ENCODE assay signal across 1 cellular context in the genomic region with DNA sequence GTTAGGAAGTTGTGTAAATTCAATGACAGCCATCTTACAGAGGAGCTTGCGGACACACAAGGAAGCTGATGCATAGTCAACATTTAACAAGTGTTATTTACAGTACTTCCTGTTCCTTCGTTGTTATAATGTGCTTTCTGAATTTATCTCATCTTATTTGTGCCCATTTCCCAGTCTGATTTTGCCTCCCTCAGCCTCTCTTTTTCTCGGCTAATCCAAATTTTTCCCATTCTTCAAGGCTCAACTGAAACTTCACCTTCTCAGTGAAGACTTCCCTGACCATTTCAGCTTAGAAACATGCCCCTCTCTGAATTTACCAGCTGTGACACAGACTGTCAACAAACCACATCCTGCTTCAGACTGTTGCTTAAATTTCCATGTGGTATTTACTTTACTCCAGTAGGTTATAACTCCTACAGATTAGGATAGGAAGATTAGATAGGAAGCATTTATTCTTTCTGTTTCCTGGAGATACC.
TF ChIP-seq lines count a peak whose summit lies in the region.

No MANE protein-coding gene starts in this region.

TF ChIP-seq in K562, 482 proteins besides CTCF, POLR2A, EP300 and RAD21 (continued from another document):
- TF ChIP-seq E2F5 (CRISPR knock-in tag; IDR thresholded peaks at IDR 0.05) (no peak), ZFP91 (CRISPR knock-in tag; IDR thresholded peaks at IDR 0.05) (no peak), THRAP3 (IDR thresholded peaks at IDR 0.05; ENCODE audit: borderline replicate concordance) (no peak), NUFIP1 (IDR thresholded peaks at IDR 0.05; ENCODE audit: partially characterized antibody) (no peak), MTA3 (IDR thresholded peaks at IDR 0.05; ENCODE audit: borderline replicate concordance) (no peak), HMG20A (CRISPR knock-in tag; conservative IDR thresholded peaks at IDR 0.05) (no peak), CEBPG (CRISPR knock-in tag; IDR thresholded peaks at IDR 0.05) (no peak), CEBPG (tag; conservative IDR thresholded peaks at IDR 0.05 in 1 of 2, IDR thresholded peaks at IDR 0.05 in 1 of 2) (peak; percentile 42 to 50; a peak in 3 of 4 replicates), GABPA (tag; conservative IDR thresholded peaks at IDR 0.05; ENCODE audit: low read depth) (peak; percentile 61), BRF2 (IDR thresholded peaks at IDR 0.05; ENCODE audit: borderline replicate concordance, insufficient read depth, insufficient read length) (no peak), RFX5 (IDR thresholded peaks at IDR 0.05; ENCODE audit: low read depth, low read length) (no peak), NFIC (IDR thresholded peaks at IDR 0.05) (no peak), MEIS2 (IDR thresholded peaks at IDR 0.05; ENCODE audit: partially characterized antibody) (no peak), CBX3 (IDR thresholded peaks at IDR 0.05; ENCODE audit: borderline replicate concordance in 1 of 2, low read length in 2 of 2) (no peak), ZNF165 (CRISPR knock-in tag; IDR thresholded peaks at IDR 0.05; ENCODE audit: borderline replicate concordance) (no peak), LCOR (CRISPR knock-in tag; IDR thresholded peaks at IDR 0.05) (no peak), ZBTB2 (IDR thresholded peaks at IDR 0.05) (no peak), FOXA3 (CRISPR knock-in tag; conservative IDR thresholded peaks at IDR 0.05 in 1 of 2, IDR thresholded peaks at IDR 0.05 in 1 of 2) (peak in 1 of 2 experiments; percentile 93; a peak in 2 of 4 replicates), BRD4 (IDR thresholded peaks at IDR 0.05) (no peak), SMARCB1 (IDR thresholded peaks at IDR 0.05; ENCODE audit: insufficient read length, low read depth) (no peak), FUS (optimal IDR thresholded peaks at IDR 0.05; ENCODE audit: low read depth, low read length) (no peak)
- TF ChIP-seq, protein P1, sequence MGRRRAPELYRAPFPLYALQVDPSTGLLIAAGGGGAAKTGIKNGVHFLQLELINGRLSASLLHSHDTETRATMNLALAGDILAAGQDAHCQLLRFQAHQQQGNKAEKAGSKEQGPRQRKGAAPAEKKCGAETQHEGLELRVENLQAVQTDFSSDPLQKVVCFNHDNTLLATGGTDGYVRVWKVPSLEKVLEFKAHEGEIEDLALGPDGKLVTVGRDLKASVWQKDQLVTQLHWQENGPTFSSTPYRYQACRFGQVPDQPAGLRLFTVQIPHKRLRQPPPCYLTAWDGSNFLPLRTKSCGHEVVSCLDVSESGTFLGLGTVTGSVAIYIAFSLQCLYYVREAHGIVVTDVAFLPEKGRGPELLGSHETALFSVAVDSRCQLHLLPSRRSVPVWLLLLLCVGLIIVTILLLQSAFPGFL (CRISPR knock-in tag; IDR thresholded peaks at IDR 0.05), result no peak
